Comparison of ENCODE assay signal across 8 cellular contexts in genomic region chr6:54291146-54291545, GRCh38. TPM values are rescaled to one million over a fixed set of nuclear protein-coding genes. Genes with fewer than 3 reads are reported as not detected.
DNase-seq lines count a peak whose midpoint lies in the region; ATAC-seq, FAIRE-seq and TF ChIP-seq lines count a peak whose summit lies in the region.

No MANE protein-coding gene starts in this region.

- H3K36me3 Mint-ChIP-seq in activated CD4-positive, alpha-beta memory T cell treated with anti-CD3 and anti-CD28 coated beads, Interleukin-2, amount 10 ng/mL, durations not matched to agents 7 days and 5 days (ENCODE audit: low read depth), result no peaks in the 10 kb centered on the region
- H3K36me3 Mint-ChIP-seq in type B pancreatic cell, result no peaks in the 10 kb centered on the region

- no peak overlapping the region for H3K27ac ChIP-seq in H1 (ENCODE audit: low read depth, low read length)

- no peaks in the 10 kb centered on the region for H3K9me3 ChIP-seq in H1 (ENCODE audit: insufficient read depth in 2 of 2, low read depth in 1 of 2, low read length in 1 of 2)

- DNase-seq in COLO829 (ENCODE audit: low spot score) (peak; percentile 17), H1 (ENCODE audit: low read depth in 1 of 2, low spot score in 2 of 2) (no peak), NCI-H2029 (lab: John Stamatoyannopoulos, UW) (no peak), T1000 (lab: John Stamatoyannopoulos, UW) (no peak), type B pancreatic cell (ENCODE audit: extremely low spot score, unreplicated experiment) (no peak)
- no peak for DNase-seq in activated CD4-positive, alpha-beta memory T cell treated with anti-CD3 and anti-CD28 coated beads, Interleukin-2, amount 10 ng/mL, durations not matched to agents 7 days and 5 days

- no peaks in the 10 kb centered on the region for H3K79me2 ChIP-seq in H1 (ENCODE audit: control insufficient read depth in 1 of 2, insufficient read depth in 2 of 2, low read length in 2 of 2)

- no peak for TF ChIP-seq RAD21 in H1 (IDR thresholded peaks at IDR 0.05 in 1 of 2, conservative IDR thresholded peaks at IDR 0.05 in 1 of 2; ENCODE audit: low read depth in 2 of 2, low read length in 2 of 2)

- H3K4me1 Mint-ChIP-seq in activated CD4-positive, alpha-beta memory T cell treated with anti-CD3 and anti-CD28 coated beads, Interleukin-2, amount 10 ng/mL, durations not matched to agents 7 days and 5 days, result no peaks in the 10 kb centered on the region
- no peaks in the 10 kb centered on the region for H3K4me1 Mint-ChIP-seq in type B pancreatic cell (ENCODE audit: unreplicated experiment)

- H3K36me3 ChIP-seq in H1 (ENCODE audit: control insufficient read depth in 2 of 4, insufficient read depth in 4 of 4, low read length in 3 of 4), result no peaks in the 10 kb centered on the region

- no peak overlapping the region for H4K91ac ChIP-seq in H1 (replicated peaks; ENCODE audit: insufficient read length, low read length)

- H2BK20ac ChIP-seq in H1 (ENCODE audit: low read length), result no peak overlapping the region

- H3K27ac Mint-ChIP-seq in activated CD4-positive, alpha-beta memory T cell treated with anti-CD3 and anti-CD28 coated beads, Interleukin-2, amount 10 ng/mL, durations not matched to agents 7 days and 5 days, result no peak overlapping the region
- no peak overlapping the region for H3K27ac Mint-ChIP-seq in type B pancreatic cell

- CTCF ChIA-PET in H1 (lab: Charles Lee; ENCODE audit: partially characterized antibody), result interaction anchor here (1.7 to 1.9 kb wide), 2 partner anchors 22 to 304 kb away, joined by 4 to 6 read pairs; no protein-coding TSS in a partner anchor
- CTCF ChIA-PET in activated CD4-positive, alpha-beta memory T cell treated with anti-CD3 and anti-CD28 coated beads, Interleukin-2, amount 10 ng/mL, durations not matched to agents 7 days and 5 days (lab: Charles Lee), result no interaction called here

- H3K9me3 Mint-ChIP-seq in activated CD4-positive, alpha-beta memory T cell treated with anti-CD3 and anti-CD28 coated beads, Interleukin-2, amount 10 ng/mL, durations not matched to agents 7 days and 5 days, result peaks cover 4% of the 10 kb centered on the region
- no peaks in the 10 kb centered on the region for H3K9me3 Mint-ChIP-seq in type B pancreatic cell

- FAIRE-seq in H1 (lab: Jason Lieb, UNC), result no peak

- H3K27me3 ChIP-seq in H1 (replicated peaks in 1 of 4; ENCODE audit: control insufficient read depth in 3 of 4, extremely low read depth in 1 of 4, insufficient read depth in 3 of 4, low read length in 3 of 4), result no peaks in the 10 kb centered on the region

- H3K23ac ChIP-seq in H1 (ENCODE audit: insufficient read length), result no peak overlapping the region

- H3K14ac ChIP-seq in H1 (ENCODE audit: insufficient read length), result no peak overlapping the region

- POLR2A ChIA-PET in H1 (lab: Charles Lee; ENCODE audit: partially characterized antibody), result no interaction called here
- POLR2A ChIA-PET in activated CD4-positive, alpha-beta memory T cell treated with anti-CD3 and anti-CD28 coated beads, Interleukin-2, amount 10 ng/mL, durations not matched to agents 7 days and 5 days (lab: Charles Lee), result no interaction called here

- no peaks in the 10 kb centered on the region for H4K20me1 ChIP-seq in H1 (replicated peaks in 1 of 2; ENCODE audit: control insufficient read depth in 1 of 2, insufficient read depth in 2 of 2, low read length in 2 of 2)

- no peak overlapping the region for H3K9ac ChIP-seq in H1 (replicated peaks in 1 of 4; ENCODE audit: extremely low read depth in 1 of 4, low read depth in 3 of 4, low read length in 3 of 4)

- H4K8ac ChIP-seq in H1 (ENCODE audit: extremely low read depth, insufficient read depth, low read length), result no peak overlapping the region

- H3K4me2 ChIP-seq in H1 (ENCODE audit: insufficient read depth in 1 of 2, low read depth in 2 of 2, low read length in 2 of 2), result no peak overlapping the region

- H3K4me3 Mint-ChIP-seq in activated CD4-positive, alpha-beta memory T cell treated with anti-CD3 and anti-CD28 coated beads, Interleukin-2, amount 10 ng/mL, durations not matched to agents 7 days and 5 days, result no peak overlapping the region
- H3K4me3 Mint-ChIP-seq in type B pancreatic cell, result no peak overlapping the region

- no peak overlapping the region for H2BK5ac ChIP-seq in H1 (ENCODE audit: low read depth, low read length)

- no peak overlapping the region for H3K56ac ChIP-seq in H1 (replicated peaks; ENCODE audit: insufficient read length, low read depth, low read length)

- H3K23me2 ChIP-seq in H1 (ENCODE audit: low read depth, low read length), result no peaks in the 10 kb centered on the region

- no peak overlapping the region for H3K4ac ChIP-seq in H1 (replicated peaks; ENCODE audit: insufficient read length, low read depth, low read length)

- no peak overlapping the region for H3K4me3 ChIP-seq in H1 (ENCODE audit: extremely low read depth in 1 of 4, insufficient read depth in 2 of 4, low read depth in 3 of 4, low read length in 4 of 4)

- TF ChIP-seq POLR2A in H1 (IDR thresholded peaks at IDR 0.05; ENCODE audit: control extremely low read depth in 1 of 2, low read depth in 2 of 2, low read length in 2 of 2), result no peak

- H3K79me1 ChIP-seq in H1 (ENCODE audit: low read depth, low read length), result no peaks in the 10 kb centered on the region

- no peak overlapping the region for H3K18ac ChIP-seq in H1 (ENCODE audit: extremely low read depth, low read length)

- WGBS in H1 (ENCODE audit: extremely low coverage in 1 of 2, insufficient coverage in 1 of 2, insufficient read length in 1 of 2, insufficient replicate concordance in 2 of 2, low coverage in 1 of 2, low lambda C conversion rate in 2 of 2, missing lambda C conversion rate in 1 of 2), 2 experiments, result 76% methylated on average over 2 of the region's 2 CpGs; no CpG with 5 or more reads in 1 of the 2 experiments

- H3K27me3 Mint-ChIP-seq in activated CD4-positive, alpha-beta memory T cell treated with anti-CD3 and anti-CD28 coated beads, Interleukin-2, amount 10 ng/mL, durations not matched to agents 7 days and 5 days, result no peaks in the 10 kb centered on the region
- H3K27me3 Mint-ChIP-seq in type B pancreatic cell, result peaks cover 4% of the 10 kb centered on the region

- no peak overlapping the region for H2AK5ac ChIP-seq in H1 (ENCODE audit: low read depth, low read length)

- no peak overlapping the region for H2BK15ac ChIP-seq in H1 (ENCODE audit: low read length)

- H2BK12ac ChIP-seq in H1 (ENCODE audit: low read depth, low read length), result no peak overlapping the region

- peak overlapping the region; percentile 37; the same call in 1 of the 2 replicates for H2AFZ ChIP-seq in H1 (ENCODE audit: low read length)

- no peak for TF ChIP-seq CTCF in H1 (IDR thresholded peaks at IDR 0.05; ENCODE audit: control extremely low read depth in 1 of 3, insufficient read depth in 1 of 3, low read depth in 1 of 3, low read length in 3 of 3)
- no peak for TF ChIP-seq CTCF in type B pancreatic cell (conservative IDR thresholded peaks at IDR 0.05)

- no peak overlapping the region for H2BK120ac ChIP-seq in H1 (replicated peaks; ENCODE audit: low read depth, low read length)

- no peak for TF ChIP-seq EP300 in H1 (IDR thresholded peaks at IDR 0.05; ENCODE audit: borderline replicate concordance in 1 of 2, low read depth in 2 of 2, low read length in 2 of 2)

- no peak overlapping the region for H4K5ac ChIP-seq in H1 (ENCODE audit: insufficient read length, low read depth, low read length)

- no peaks in the 10 kb centered on the region for H3K4me1 ChIP-seq in H1 (replicated peaks in 1 of 4; ENCODE audit: control insufficient read depth in 3 of 4, insufficient read depth in 4 of 4, low read length in 3 of 4)

- ATAC-seq in GM21390 (IDR thresholded peaks at IDR 0.05; ENCODE audit: unreplicated experiment) (peak; percentile 69), HG03521 (IDR thresholded peaks at IDR 0.05; ENCODE audit: unreplicated experiment) (peak; percentile 61)

TF ChIP-seq in H1, 55 proteins besides CTCF, POLR2A, EP300 and RAD21:
- TF ChIP-seq GTF2F1 (IDR thresholded peaks at IDR 0.05; ENCODE audit: borderline replicate concordance, low read depth, low read length), result no peak
- TF ChIP-seq CHD2 (IDR thresholded peaks at IDR 0.05; ENCODE audit: low read length), result no peak
TF ChIP-seq in H1: peak in this region for 0.

RNA-seq across cellular contexts. Expression of gene TINAG, which starts 17.1 kb away (rescaled TPM):
- total RNA-seq in H1 (2021; fragmentation: NEBNext Ultra II Directional; extraction: Animal tissue kit (Norgen Biotek cat#: 25700)), result not detected in 2 replicates
- not detected in 2 replicates for polyA plus RNA-seq in H1 (2011; rRNA removed)
- not detected for polyA plus RNA-seq in H1 (2011; cell fraction: cytosol; rRNA removed)
- polyA plus RNA-seq in H1 (2011; cell fraction: nucleus; rRNA removed), result not detected
- polyA plus RNA-seq in H1 (2012, experiment 1 of 2), result not detected in 4 replicates
- polyA plus RNA-seq in H1 (2012, experiment 2 of 2), result not detected
- not detected for polyA plus RNA-seq in H1 (2013, experiment 1 of 2)
- not detected for polyA plus RNA-seq in H1 (2013, experiment 2 of 2)
- polyA minus RNA-seq in H1 (2011; rRNA and poly(A)+ RNA removed), result not detected in 2 replicates
- not detected for polyA minus RNA-seq in H1 (2011; cell fraction: cytosol; rRNA and poly(A)+ RNA removed)
- polyA minus RNA-seq in H1 (2011; cell fraction: nucleus; rRNA and poly(A)+ RNA removed), result not detected
- total RNA-seq in activated CD4-positive, alpha-beta memory T cell treated with anti-CD3 and anti-CD28 coated beads, Interleukin-2, amount 10 ng/mL, durations not matched to agents 7 days and 5 days, result not detected
- total RNA-seq in type B pancreatic cell (ENCODE audit: low replicate concordance), result 0.33 TPM in 1 of 2 replicates, not detected in the other
